16 cellular contexts compared by ENCODE assay signal in the genomic region with DNA sequence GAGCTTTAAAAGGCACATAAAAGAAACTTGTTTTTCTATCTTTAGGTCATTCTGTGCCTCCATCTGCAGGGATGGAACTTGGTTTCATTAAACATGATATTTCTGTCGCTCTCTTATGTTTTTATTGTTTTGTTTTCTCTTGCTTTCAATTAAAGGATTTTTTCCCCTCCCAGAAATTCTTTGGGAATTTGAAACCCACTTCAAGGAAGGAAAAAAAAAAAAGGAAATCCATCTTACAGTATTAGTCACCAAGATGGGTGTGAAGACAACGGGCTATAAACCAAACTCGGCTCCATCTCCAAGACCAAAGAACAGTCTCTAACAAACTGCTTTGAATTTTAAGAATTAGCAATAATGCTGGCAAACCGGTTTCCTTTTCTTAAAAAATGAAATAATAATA.
"Had no signal": no experiment of that assay in that cellular context is flagged by ENCODE, and none has a peak within 500 bp of the region (broad histone marks: within the 10 kb centered on the region; RNA-seq: fewer than 3 reads in every experiment).

No MANE protein-coding gene starts in this region.

- DNase-seq: effector memory CD8-positive, alpha-beta T cell; erythroblast; foreskin keratinocyte; hippocampal formation; left lung; lower lobe of right lung; midbrain; psoas muscle; stimulated activated CD4-positive, alpha-beta T cell treated with anti-CD3 and anti-CD28 coated beads, Interleukin-2, amount 100 ng/mL, for 24 hours; stimulated activated CD4-positive, alpha-beta T cell treated with anti-CD3 and anti-CD28 coated beads, Interleukin-4, amount 100 ng/mL, for 4 hours; stimulated activated naive CD4-positive, alpha-beta T cell treated with Interleukin-2 at 50 U/mL for 16 hours had no signal

- FAIRE-seq: urothelium cell line had no signal

- H3K27me3 ChIP-seq: foreskin keratinocyte, left lung, neutrophil had no signal

- H3K9me3 ChIP-seq: left lung, lower lobe of right lung, neutrophil, psoas muscle had no signal

- H3K4me3 Mint-ChIP-seq: effector memory CD8-positive, alpha-beta T cell; memory B cell; natural killer cell treated with Interleukin-12 subunit alpha and Interleukin-12 subunit beta and Interleukin-15 and Interleukin-18, amount 100 ng/mL, for 72 hours; type B pancreatic cell had no signal

- H3K4me1 ChIP-seq: left lung, lower lobe of right lung, psoas muscle had no signal

- H3K36me3 ChIP-seq: left lung, lower lobe of right lung, neutrophil had no signal

- H3K27me3 Mint-ChIP-seq: effector memory CD8-positive, alpha-beta T cell; memory B cell; type B pancreatic cell had no signal

- H3K9me3 Mint-ChIP-seq: effector memory CD8-positive, alpha-beta T cell; memory B cell; natural killer cell treated with Interleukin-12 subunit alpha and Interleukin-12 subunit beta and Interleukin-15 and Interleukin-18, amount 100 ng/mL, for 72 hours; type B pancreatic cell had no signal

- H3K27ac Mint-ChIP-seq: effector memory CD8-positive, alpha-beta T cell; memory B cell; natural killer cell treated with Interleukin-12 subunit alpha and Interleukin-12 subunit beta and Interleukin-15 and Interleukin-18, amount 100 ng/mL, for 72 hours; type B pancreatic cell had no signal

- H3K36me3 Mint-ChIP-seq: memory B cell; natural killer cell treated with Interleukin-12 subunit alpha and Interleukin-12 subunit beta and Interleukin-15 and Interleukin-18, amount 100 ng/mL, for 72 hours; type B pancreatic cell had no signal

- H3K4me3 ChIP-seq: left lung, lower lobe of right lung, psoas muscle had no signal

- H3K27ac ChIP-seq: foreskin keratinocyte, left lung, lower lobe of right lung, neutrophil, psoas muscle had no signal
